Comparison of ENCODE assay signal across 9 cellular contexts in the genomic region with DNA sequence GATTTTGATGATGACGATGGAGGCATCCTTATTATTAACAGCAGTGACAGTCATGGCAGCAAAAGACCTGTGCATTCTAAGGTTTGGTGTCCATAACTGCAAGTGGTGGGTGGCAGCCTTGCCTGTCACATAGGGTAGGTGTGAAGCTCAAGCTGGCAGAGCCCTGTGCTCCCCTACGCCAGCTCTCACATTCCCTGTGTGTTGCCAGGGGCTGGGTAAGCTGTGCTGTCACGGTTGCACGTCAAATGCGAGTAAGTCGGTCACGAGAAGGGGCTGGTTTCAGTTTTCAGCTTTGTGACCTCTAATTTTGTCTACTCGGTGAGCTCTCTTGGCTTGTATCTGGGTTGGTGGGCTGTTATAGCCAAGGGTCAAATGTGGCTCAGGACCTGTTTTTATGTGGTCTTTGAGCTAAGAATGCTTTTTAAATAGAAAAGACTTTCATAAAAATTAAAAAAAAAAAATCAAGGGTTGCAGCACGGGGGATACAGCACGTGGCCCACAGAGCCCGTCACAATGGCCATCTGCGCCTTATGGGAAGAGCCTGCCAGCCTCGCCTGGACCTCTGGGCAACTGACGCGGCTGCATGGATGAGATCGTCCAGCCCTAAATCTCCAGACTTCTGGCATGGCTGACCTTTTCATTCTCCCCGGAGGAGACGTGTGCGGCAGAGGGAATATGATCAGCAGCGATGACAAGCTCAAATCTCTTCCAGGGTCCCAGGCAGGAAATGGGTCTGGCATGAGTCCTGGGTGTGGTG.
DNase-seq lines count a peak whose midpoint lies in the region; ATAC-seq and TF ChIP-seq lines count a peak whose summit lies in the region.
"Had no signal": no experiment of that assay in that cellular context is flagged by ENCODE, and none has a peak within 500 bp of the region (broad histone marks: within the 10 kb centered on the region; RNA-seq: fewer than 3 reads in every experiment).

No MANE protein-coding gene starts in this region.

- peak in 27 of 61 donors; percentile 18 to 75 (median 27) for DNase-seq in caudate nucleus (lab: John Stamatoyannopoulos, UW)
- no peak for DNase-seq in uterus
- no peak for DNase-seq in stimulated activated CD4-positive, alpha-beta T cell treated with anti-CD3 and anti-CD28 coated beads, Interleukin-4, amount 100 ng/mL, for 4 hours
- DNase-seq in MCF 10A (ENCODE audit: unreplicated experiment) = no peak
- no peak for DNase-seq in effector memory CD8-positive, alpha-beta T cell
- DNase-seq: NCI-H1417 treated with DMSO at 0.1 percent for 48 hours had no signal

- TF ChIP-seq POLR2A in uterus (IDR thresholded peaks at IDR 0.05) = no peak

- BruUV-seq in MCF 10A (replicated peaks; lab: Mats Ljungman, UMichigan) = no TSS peak

- no peak for TF ChIP-seq CTCF in uterus (IDR thresholded peaks at IDR 0.05)
- TF ChIP-seq CTCF in MCF 10A (IDR thresholded peaks at IDR 0.05; ENCODE audit: unreplicated experiment) = no peak

- peak overlapping the region; percentile 68 for H3K27ac ChIP-seq in BLaER1
- peak overlapping the region; percentile 38 for H3K27ac ChIP-seq in caudate nucleus (ENCODE audit: low read depth, low read length)
- no peak overlapping the region for H3K27ac ChIP-seq in uterus

- no peaks in the 10 kb centered on the region for H3K9me3 ChIP-seq in BLaER1
- H3K9me3 ChIP-seq in uterus = no peaks in the 10 kb centered on the region

- H3K27me3 ChIP-seq in BLaER1 (no peaks in the 10 kb centered on the region), uterus (no peaks in the 10 kb centered on the region)

- H3K4me3 Mint-ChIP-seq in MCF 10A (ENCODE audit: unreplicated experiment) = no peak overlapping the region
- H3K4me3 Mint-ChIP-seq in effector memory CD8-positive, alpha-beta T cell = no peak overlapping the region

- intact Hi-C loops in uterus (cut with DNase I; ENCODE audit: low total_unique reads) (no loop called here), MCF 10A (cut with micrococcal nuclease) (no loop called here)

- peak; percentile 44 for ATAC-seq in GM19351 (IDR thresholded peaks at IDR 0.05; ENCODE audit: unreplicated experiment)
- ATAC-seq in HG03045 (IDR thresholded peaks at IDR 0.05; ENCODE audit: unreplicated experiment) = peak; percentile 24
- ATAC-seq in effector memory CD8-positive, alpha-beta T cell (replicated peaks) = no peak

- H3K36me3 Mint-ChIP-seq in MCF 10A (ENCODE audit: insufficient read depth, unreplicated experiment) = no peaks in the 10 kb centered on the region
- no peaks in the 10 kb centered on the region for H3K36me3 Mint-ChIP-seq in effector memory CD8-positive, alpha-beta T cell (ENCODE audit: insufficient read depth)

- H3K4me2 ChIP-seq in BLaER1 = peak overlapping the region; percentile 89

- H3K4me1 Mint-ChIP-seq in MCF 10A (ENCODE audit: insufficient read depth, unreplicated experiment) = no peaks in the 10 kb centered on the region
- peaks cover 0 to 4% of the 10 kb centered on the region in 2 donors for H3K4me1 Mint-ChIP-seq in effector memory CD8-positive, alpha-beta T cell (ENCODE audit: low read depth in 2 of 2)

- POLR2A ChIA-PET in MCF 10A (lab: Yijun Ruan, JAX) = no interaction called here

- H3K27me3 Mint-ChIP-seq in MCF 10A (ENCODE audit: insufficient read depth, unreplicated experiment) = peaks cover 94% of the 10 kb centered on the region
- H3K27me3 Mint-ChIP-seq in effector memory CD8-positive, alpha-beta T cell = peaks cover 23 to 72% of the 10 kb centered on the region in 2 donors

- H4K20me1 ChIP-seq in BLaER1 = peaks cover 100% of the 10 kb centered on the region

- peak overlapping the region; percentile 54 for H3K4me3 ChIP-seq in BLaER1
- no peak overlapping the region for H3K4me3 ChIP-seq in uterus

- peaks cover 91% of the 10 kb centered on the region for H3K36me3 ChIP-seq in BLaER1
- H3K36me3 ChIP-seq in uterus = no peaks in the 10 kb centered on the region

- CTCF ChIA-PET in MCF 10A (lab: Yijun Ruan, JAX) = interaction anchor here (0.6 to 3.7 kb wide), 10 partner anchors 12 to 1999 kb away, joined by 3 to 50 read pairs (median 4); no protein-coding TSS in a partner anchor

- H3K9me3 Mint-ChIP-seq in MCF 10A (ENCODE audit: unreplicated experiment) = no peaks in the 10 kb centered on the region
- H3K9me3 Mint-ChIP-seq in effector memory CD8-positive, alpha-beta T cell = no peaks in the 10 kb centered on the region

- H3K9ac ChIP-seq in BLaER1 = peak overlapping the region; percentile 31; the same call in 1 of the 2 replicates

- peaks cover 100% of the 10 kb centered on the region for H3K4me1 ChIP-seq in BLaER1
- H3K4me1 ChIP-seq in uterus = no peaks in the 10 kb centered on the region

- no peak overlapping the region for H3K27ac Mint-ChIP-seq in MCF 10A (ENCODE audit: low read depth, unreplicated experiment)
- no peak overlapping the region for H3K27ac Mint-ChIP-seq in effector memory CD8-positive, alpha-beta T cell

Comparison
In these comparisons a context has a peak if more than half of its experiments do, and no peak if none do; other contexts are left out.
1. H3K27ac ChIP-seq: peak in BLaER1 (single experiment) and caudate nucleus (single experiment); none in uterus (0 of 2).